ENCODE assay signal across 7 cellular contexts in genomic region chr12:6915023-6915788, GRCh38. TPM values are rescaled to one million over a fixed set of nuclear protein-coding genes. Genes with fewer than 3 reads are reported as not detected.
DNase-seq lines count a peak whose midpoint lies in the region; ATAC-seq and TF ChIP-seq lines count a peak whose summit lies in the region.
"Had no signal": no experiment of that assay in that cellular context is flagged by ENCODE, and none has a peak within 500 bp of the region (broad histone marks: within the 10 kb centered on the region; RNA-seq: fewer than 3 reads in every experiment).

No MANE protein-coding gene starts in this region.

- peak overlapping the region; percentile 69 for H3K4me3 ChIP-seq in CD8-positive, alpha-beta memory T cell (ENCODE audit: low read length)
- H3K4me3 ChIP-seq in epithelial cell of proximal tubule (ENCODE audit: low read depth, low read length): peak overlapping the region; percentile 65

- peaks cover 6% of the 10 kb centered on the region for H3K36me3 ChIP-seq in CD8-positive, alpha-beta memory T cell (ENCODE audit: insufficient read depth, low read length)

- CTCF ChIA-PET in CD8-positive, alpha-beta memory T cell (lab: Charles Lee): interaction anchor here (1.3 to 4.4 kb wide), 6 partner anchors 10 to 46 kb away, joined by 3 to 28 read pairs (median 6); partner anchors contain the start of genes C12orf57, RNU7-1 and SPSB2

- no peaks in the 10 kb centered on the region for H3K9me3 Mint-ChIP-seq in CD8-positive, alpha-beta memory T cell
- H3K9me3 Mint-ChIP-seq in stimulated activated effector memory CD8-positive, alpha-beta T cell treated with anti-CD3 and anti-CD28 coated beads, Interleukin-12 subunit alpha, Interleukin-12 subunit beta, amount 100 ng/mL, for 72 hours: no peaks in the 10 kb centered on the region

- no peak for DNase-seq in CD8-positive, alpha-beta memory T cell
- DNase-seq in NCI-H2171 (lab: John Stamatoyannopoulos, UW) (peak; percentile 89), epithelial cell of proximal tubule (ENCODE audit: low read depth) (no peak), A172 (ENCODE audit: low spot score) (no peak)
- DNase-seq in stimulated activated effector memory CD8-positive, alpha-beta T cell treated with anti-CD3 and anti-CD28 coated beads, Interleukin-12 subunit alpha, Interleukin-12 subunit beta, amount 100 ng/mL, for 72 hours (ENCODE audit: low spot score in 2 of 2): no peak

- H3K4me3 Mint-ChIP-seq in CD8-positive, alpha-beta memory T cell: peak overlapping the region; percentile 89 to 99 (median 94)
- H3K4me3 Mint-ChIP-seq in stimulated activated effector memory CD8-positive, alpha-beta T cell treated with anti-CD3 and anti-CD28 coated beads, Interleukin-12 subunit alpha, Interleukin-12 subunit beta, amount 100 ng/mL, for 72 hours: peak overlapping the region; percentile 99

- no peak for TF ChIP-seq CTCF in epithelial cell of proximal tubule (conservative IDR thresholded peaks at IDR 0.05; ENCODE audit: low read depth, low read length)

- no peaks in the 10 kb centered on the region for H3K27me3 Mint-ChIP-seq in CD8-positive, alpha-beta memory T cell

- POLR2A ChIA-PET in CD8-positive, alpha-beta memory T cell (lab: Charles Lee): interaction anchor here (1.3 to 2.6 kb wide), 7 partner anchors 9 to 63 kb away, joined by 3 to 14 read pairs (median 9); partner anchors contain the start of genes C12orf57, RNU7-1, SPSB2 and USP5

- H3K36me3 Mint-ChIP-seq in CD8-positive, alpha-beta memory T cell: peaks cover 3 to 47% (median 4%) of the 10 kb centered on the region in 3 donors
- H3K36me3 Mint-ChIP-seq in stimulated activated effector memory CD8-positive, alpha-beta T cell treated with anti-CD3 and anti-CD28 coated beads, Interleukin-12 subunit alpha, Interleukin-12 subunit beta, amount 100 ng/mL, for 72 hours: peaks cover 69% of the 10 kb centered on the region

- H3K27ac ChIP-seq in CD8-positive, alpha-beta memory T cell (ENCODE audit: low read depth, low read length): peak overlapping the region; percentile 66

- no peaks in the 10 kb centered on the region for H3K9me3 ChIP-seq in CD8-positive, alpha-beta memory T cell (ENCODE audit: low read length)

- H3K27ac Mint-ChIP-seq in CD8-positive, alpha-beta memory T cell: peak overlapping the region; percentile 94 to 99 (median 96)
- peak overlapping the region; percentile 95 for H3K27ac Mint-ChIP-seq in stimulated activated effector memory CD8-positive, alpha-beta T cell treated with anti-CD3 and anti-CD28 coated beads, Interleukin-12 subunit alpha, Interleukin-12 subunit beta, amount 100 ng/mL, for 72 hours

- peaks cover 21% of the 10 kb centered on the region for H3K4me1 ChIP-seq in CD8-positive, alpha-beta memory T cell (ENCODE audit: insufficient read depth, low read length)

- no peak for ATAC-seq in stimulated activated effector memory CD8-positive, alpha-beta T cell treated with anti-CD3 and anti-CD28 coated beads, Interleukin-12 subunit alpha, Interleukin-12 subunit beta, amount 100 ng/mL, for 72 hours
- ATAC-seq in HG03097 (IDR thresholded peaks at IDR 0.05; ENCODE audit: low FRiP score, unreplicated experiment): no peak

- no peaks in the 10 kb centered on the region for H3K27me3 ChIP-seq in CD8-positive, alpha-beta memory T cell (ENCODE audit: insufficient read depth, low read length, poor library complexity, severe bottlenecking)

- peaks cover 21 to 44% (median 30%) of the 10 kb centered on the region in 3 donors for H3K4me1 Mint-ChIP-seq in CD8-positive, alpha-beta memory T cell
- peaks cover 49% of the 10 kb centered on the region for H3K4me1 Mint-ChIP-seq in stimulated activated effector memory CD8-positive, alpha-beta T cell treated with anti-CD3 and anti-CD28 coated beads, Interleukin-12 subunit alpha, Interleukin-12 subunit beta, amount 100 ng/mL, for 72 hours

RNA-seq across cellular contexts. Expression of gene ENO2, which starts 0.8 kb away (rescaled TPM):
- total RNA-seq in CD8-positive, alpha-beta memory T cell: 100 to 1,000 TPM; 125 to 131 TPM
- 36.4 TPM for polyA plus RNA-seq in CD8-positive, alpha-beta memory T cell
- 47.4 and 97.0 TPM in 2 replicates for total RNA-seq in epithelial cell of proximal tubule
- 21.5 and 24.7 TPM in 2 replicates for total RNA-seq in A172 (2014; rRNA removed; shearing (Covaris generic))

RNA-seq across cellular contexts. Expression of gene LRRC23, which starts 10.6 kb away (rescaled TPM):
- total RNA-seq in CD8-positive, alpha-beta memory T cell: 1 to 10 TPM; 4.9 to 5.0 TPM
- 5.0 TPM for polyA plus RNA-seq in CD8-positive, alpha-beta memory T cell
- total RNA-seq in epithelial cell of proximal tubule: 3.8 and 14.5 TPM in 2 replicates
- 8.3 and 14.4 TPM in 2 replicates for total RNA-seq in A172 (2014; rRNA removed; shearing (Covaris generic))

RNA-seq across cellular contexts. Expression of gene ATN1, which starts 12.6 kb away (rescaled TPM):
- total RNA-seq in CD8-positive, alpha-beta memory T cell: 10 to 100 TPM; 54.8 to 60.4 TPM
- 0.62 TPM for polyA plus RNA-seq in CD8-positive, alpha-beta memory T cell
- 17.9 and 19.0 TPM in 2 replicates for total RNA-seq in epithelial cell of proximal tubule
- total RNA-seq in A172 (2014; rRNA removed; shearing (Covaris generic)): 3.1 and 6.6 TPM in 2 replicates

RNA-seq across cellular contexts. Expression of gene RNU7-1, which starts 28.4 kb away (rescaled TPM):
- not detected for total RNA-seq in CD8-positive, alpha-beta memory T cell
- not detected for polyA plus RNA-seq in CD8-positive, alpha-beta memory T cell
- total RNA-seq in epithelial cell of proximal tubule: not detected in 2 replicates
- total RNA-seq in A172 (2014; rRNA removed; shearing (Covaris generic)): not detected in 2 replicates
- total RNA-seq: subcutaneous adipose tissue had no signal

RNA-seq across cellular contexts. Expression of gene C12orf57, which starts 28.6 kb away (rescaled TPM):
- total RNA-seq in CD8-positive, alpha-beta memory T cell: 100 to 1,000 TPM; 297 to 304 TPM
- polyA plus RNA-seq in CD8-positive, alpha-beta memory T cell: 259 TPM
- total RNA-seq in epithelial cell of proximal tubule: 163 and 174 TPM in 2 replicates
- total RNA-seq in A172 (2014; rRNA removed; shearing (Covaris generic)): 1.8 TPM in 1 of 2 replicates, not detected in the other
